Comparison of ENCODE assay signal across 12 cellular contexts in genomic region chr2:2843969-2844548, GRCh38.
A peak's percentile ranks its signal among the peaks of the same experiment; 100 is the strongest.
DNase-seq lines count a peak whose midpoint lies in the region; ATAC-seq and TF ChIP-seq lines count a peak whose summit lies in the region.
"Had no signal": no experiment of that assay in that cellular context is flagged by ENCODE, and none has a peak within 500 bp of the region (broad histone marks: within the 10 kb centered on the region; RNA-seq: fewer than 3 reads in every experiment).

No MANE protein-coding gene starts in this region.

- H3K4me1 ChIP-seq in cardiac muscle cell (ENCODE audit: low read depth) = peaks cover 4% of the 10 kb centered on the region

- TF ChIP-seq POLR2A in NB4 (IDR thresholded peaks at IDR 0.05; ENCODE audit: extremely low read depth, insufficient read length) = no peak

- H3K36me3 ChIP-seq in cardiac muscle cell = no peaks in the 10 kb centered on the region
- H3K36me3 ChIP-seq: BLaER1 had no signal

- H3K4me3 Mint-ChIP-seq in type B pancreatic cell = no peak overlapping the region
- H3K4me3 Mint-ChIP-seq: naive thymus-derived CD8-positive, alpha-beta T cell had no signal

- H3K4me3 ChIP-seq in cardiac muscle cell = no peak overlapping the region
- no peak overlapping the region for H3K4me3 ChIP-seq in NB4 (ENCODE audit: low read depth, low read length)
- H3K4me3 ChIP-seq in epithelial cell of proximal tubule (ENCODE audit: low read depth, low read length) = no peak overlapping the region
- H3K4me3 ChIP-seq: BLaER1 had no signal

- DNase-seq in cardiac muscle cell (ENCODE audit: low read depth in 1 of 2, low spot score in 1 of 2) = peak in 1 of 2 donors; percentile 14
- DNase-seq in Right ventricle myocardium superior = no peak
- peak; percentile 12 for DNase-seq in NB4 (ENCODE audit: low read depth)
- no peak for DNase-seq in epithelial cell of proximal tubule (ENCODE audit: low read depth)
- DNase-seq in type B pancreatic cell (ENCODE audit: extremely low spot score, unreplicated experiment) = no peak
- DNase-seq in UCSD-AML1 (lab: John Stamatoyannopoulos, UW; ENCODE audit: unreplicated experiment) = no peak
- DNase-seq: activated T-cell treated with anti-CD3 and anti-CD28 coated beads, Interleukin-2, amount 50 U/mL, for 48 hours; NCI-H1105 treated with DMSO at 0.1 percent for 48 hours had no signal

- H3K4me1 Mint-ChIP-seq in type B pancreatic cell (ENCODE audit: unreplicated experiment) = peaks cover 7% of the 10 kb centered on the region
- H3K4me1 Mint-ChIP-seq: naive thymus-derived CD8-positive, alpha-beta T cell had no signal

- no peaks in the 10 kb centered on the region for H3K9me3 Mint-ChIP-seq in type B pancreatic cell
- H3K9me3 Mint-ChIP-seq: naive thymus-derived CD8-positive, alpha-beta T cell had no signal

- no peak overlapping the region for H3K27ac Mint-ChIP-seq in type B pancreatic cell

- H3K27me3 ChIP-seq in cardiac muscle cell = no peaks in the 10 kb centered on the region
- H3K27me3 ChIP-seq: BLaER1 had no signal

- intact Hi-C loops in Right ventricle myocardium superior (cut with DNase I) = no loop called here

- TF ChIP-seq CTCF in cardiac muscle cell (IDR thresholded peaks at IDR 0.05; ENCODE audit: low read depth, low read length) (peak; percentile 4), NB4 (IDR thresholded peaks at IDR 0.05; ENCODE audit: low read depth, low read length) (peak; percentile 3), epithelial cell of proximal tubule (conservative IDR thresholded peaks at IDR 0.05; ENCODE audit: low read depth, low read length) (peak; percentile 10), type B pancreatic cell (conservative IDR thresholded peaks at IDR 0.05) (peak; percentile 60)

- no peak overlapping the region for H3K27ac ChIP-seq in cardiac muscle cell
- H3K27ac ChIP-seq: BLaER1 had no signal

- ATAC-seq in Right ventricle myocardium superior (ENCODE audit: poor library complexity) (no peak), GM18907 (IDR thresholded peaks at IDR 0.05; ENCODE audit: unreplicated experiment) (no peak), GM18517 (IDR thresholded peaks at IDR 0.05; ENCODE audit: unreplicated experiment) (no peak)
- ATAC-seq: naive thymus-derived CD8-positive, alpha-beta T cell had no signal

- peaks cover 4% of the 10 kb centered on the region for H3K27me3 Mint-ChIP-seq in type B pancreatic cell

- H3K9me3 ChIP-seq in cardiac muscle cell (ENCODE audit: low read depth) = no peaks in the 10 kb centered on the region
- H3K9me3 ChIP-seq: BLaER1 had no signal

- H3K36me3 Mint-ChIP-seq in type B pancreatic cell = no peaks in the 10 kb centered on the region
- H3K36me3 Mint-ChIP-seq: naive thymus-derived CD8-positive, alpha-beta T cell had no signal

Comparison
In these comparisons a context has a peak if more than half of its experiments do, and no peak if none do; other contexts are left out.
1. CTCF ChIP-seq: peak in every context shown above with its lines; median percentile 60 in type B pancreatic cell; 10 in epithelial cell of proximal tubule; 4 in cardiac muscle cell; 3 in NB4.